In genomic region chr19:49890349-49891311, GRCh38 we compare ENCODE assay signal across 8 cellular contexts. TPM values are rescaled to one million over a fixed set of nuclear protein-coding genes. Genes with fewer than 3 reads are reported as not detected.
DNase-seq lines count a peak whose midpoint lies in the region; ATAC-seq and TF ChIP-seq lines count a peak whose summit lies in the region.

No MANE protein-coding gene starts in this region.

- no peaks in the 10 kb centered on the region for H3K36me3 ChIP-seq in DOHH2 (ENCODE audit: control insufficient read depth, low read length)

- peak overlapping the region; percentile 75 for H3K4me3 ChIP-seq in DOHH2 (ENCODE audit: low read length)

- peak; percentile 37 for ATAC-seq in activated T-helper 17 cell treated with anti-CD3 and anti-CD28 coated beads, Interleukin-2, amount 50 U/mL, for 72 hours (replicated peaks)
- ATAC-seq in left ventricle myocardium superior (peak; percentile 31), GM21360 (IDR thresholded peaks at IDR 0.05; ENCODE audit: unreplicated experiment) (no peak)

- intact Hi-C loops in left ventricle myocardium superior (cut with micrococcal nuclease), result no loop called here

- no peaks in the 10 kb centered on the region for H4K20me1 ChIP-seq in DOHH2 (ENCODE audit: control insufficient read depth, insufficient read depth, low read depth, low read length)

- no peaks in the 10 kb centered on the region for H3K9me3 ChIP-seq in DOHH2 (ENCODE audit: control insufficient read depth, insufficient read depth, low read length)

- H3K4me1 ChIP-seq in DOHH2 (ENCODE audit: control insufficient read depth, low read length), result peaks cover 34% of the 10 kb centered on the region

- H3K79me2 ChIP-seq in DOHH2 (ENCODE audit: control insufficient read depth, low read length), result no peaks in the 10 kb centered on the region

- H3K4me2 ChIP-seq in DOHH2 (ENCODE audit: low read length), result peak overlapping the region; percentile 94

- peaks cover 51% of the 10 kb centered on the region for H3K27me3 ChIP-seq in DOHH2 (ENCODE audit: control insufficient read depth, low read length)

- H3K27ac Mint-ChIP-seq in activated T-helper 17 cell treated with anti-CD3 and anti-CD28 coated beads, Interleukin-2, amount 50 U/mL, for 72 hours, result peak overlapping the region; percentile 81

- DNase-seq in NCI-H748 (lab: John Stamatoyannopoulos, UW; ENCODE audit: unreplicated experiment), result peak; percentile 81
- DNase-seq in left ventricle myocardium superior, result no peak
- peak; percentile 47 to 61 for DNase-seq in stimulated activated CD4-positive, alpha-beta T cell treated with anti-CD3 and anti-CD28 coated beads, Interleukin-15, amount 100 ng/mL, for 48 hours (ENCODE audit: low read depth in 2 of 2)
- no peak for DNase-seq in glomerular visceral epithelial cell (ENCODE audit: extremely low spot score)
- no peak for DNase-seq in mucosa of gallbladder (ENCODE audit: low spot score)

- peak; percentile 49 for TF ChIP-seq CTCF in DOHH2 (IDR thresholded peaks at IDR 0.05; ENCODE audit: low read depth, low read length, poor library complexity, severe bottlenecking)

- H3K27me3 Mint-ChIP-seq in activated T-helper 17 cell treated with anti-CD3 and anti-CD28 coated beads, Interleukin-2, amount 50 U/mL, for 72 hours, result no peaks in the 10 kb centered on the region

- peaks cover 26% of the 10 kb centered on the region for H3K4me1 Mint-ChIP-seq in activated T-helper 17 cell treated with anti-CD3 and anti-CD28 coated beads, Interleukin-2, amount 50 U/mL, for 72 hours

- H3K27ac ChIP-seq in DOHH2 (ENCODE audit: low read depth, low read length), result no peak overlapping the region

- peaks cover 100% of the 10 kb centered on the region for H3K36me3 Mint-ChIP-seq in activated T-helper 17 cell treated with anti-CD3 and anti-CD28 coated beads, Interleukin-2, amount 50 U/mL, for 72 hours (ENCODE audit: low read depth)

- peaks cover 5% of the 10 kb centered on the region; the same call in 1 of the 2 replicates for H3F3A ChIP-seq in DOHH2 (ENCODE audit: control insufficient read depth, insufficient read depth)

- H3K9me3 Mint-ChIP-seq in activated T-helper 17 cell treated with anti-CD3 and anti-CD28 coated beads, Interleukin-2, amount 50 U/mL, for 72 hours, result no peaks in the 10 kb centered on the region

- no peaks in the 10 kb centered on the region for H3K9me2 ChIP-seq in DOHH2 (replicated peaks; ENCODE audit: control insufficient read depth, low read length)

- H3K4me3 Mint-ChIP-seq in activated T-helper 17 cell treated with anti-CD3 and anti-CD28 coated beads, Interleukin-2, amount 50 U/mL, for 72 hours, result peak overlapping the region; percentile 93

RNA-seq across cellular contexts. Expression of gene IL4I1, which starts 6.1 kb away (rescaled TPM):
- 100 to 1,000 TPM in 1 of 2 donors, 10 to 100 TPM in 1; 42.0 to 177 TPM for total RNA-seq in activated T-helper 17 cell treated with anti-CD3 and anti-CD28 coated beads, Interleukin-2, amount 50 U/mL, for 72 hours
- not detected for total RNA-seq in left ventricle myocardium superior
- total RNA-seq in mucosa of gallbladder, result 0.81 TPM

RNA-seq across cellular contexts. Expression of gene TBC1D17, which starts 13.1 kb away (rescaled TPM):
- total RNA-seq in activated T-helper 17 cell treated with anti-CD3 and anti-CD28 coated beads, Interleukin-2, amount 50 U/mL, for 72 hours, result 10 to 100 TPM; 21.4 to 57.4 TPM
- total RNA-seq in left ventricle myocardium superior (47.7 TPM), mucosa of gallbladder (68.1 TPM)

RNA-seq across cellular contexts. Expression of gene AKT1S1, which starts 13.5 kb away (rescaled TPM):
- total RNA-seq in activated T-helper 17 cell treated with anti-CD3 and anti-CD28 coated beads, Interleukin-2, amount 50 U/mL, for 72 hours, result 10 to 100 TPM; 33.8 to 72.8 TPM
- 41.2 TPM for total RNA-seq in left ventricle myocardium superior
- total RNA-seq in mucosa of gallbladder, result 48.5 TPM

RNA-seq across cellular contexts. Expression of gene PNKP, which starts 23.3 kb away (rescaled TPM):
- total RNA-seq in activated T-helper 17 cell treated with anti-CD3 and anti-CD28 coated beads, Interleukin-2, amount 50 U/mL, for 72 hours, result 100 to 1,000 TPM; 100 to 111 TPM
- total RNA-seq in left ventricle myocardium superior (39.1 TPM), mucosa of gallbladder (103 TPM)

RNA-seq across cellular contexts. Expression of gene ATF5, which starts 38.4 kb away (rescaled TPM):
- total RNA-seq in activated T-helper 17 cell treated with anti-CD3 and anti-CD28 coated beads, Interleukin-2, amount 50 U/mL, for 72 hours, result 10 to 100 TPM; 26.0 to 28.6 TPM
- total RNA-seq in left ventricle myocardium superior (8.0 TPM), mucosa of gallbladder (20.2 TPM)

Comparison
In these comparisons a context has a peak if more than half of its experiments do, and no peak if none do; other contexts are left out.
1. DNase-seq: peak in NCI-H748 (single experiment) and stimulated activated CD4-positive, alpha-beta T cell treated with anti-CD3 and anti-CD28 coated beads, Interleukin-15, amount 100 ng/mL, for 48 hours (2 of 2); none in left ventricle myocardium superior (single experiment), glomerular visceral epithelial cell (single experiment) and mucosa of gallbladder (single experiment).
2. RNA of gene IL4I1, which starts 6.1 kb away (total RNA-seq): 42.0 to 177 TPM in activated T-helper 17 cell treated with anti-CD3 and anti-CD28 coated beads, Interleukin-2, amount 50 U/mL, for 72 hours; 0.81 TPM in mucosa of gallbladder (single experiment) and not detected in left ventricle myocardium superior (single experiment); every median in the first group is over 10 times any median in the second.